In the genomic region with DNA sequence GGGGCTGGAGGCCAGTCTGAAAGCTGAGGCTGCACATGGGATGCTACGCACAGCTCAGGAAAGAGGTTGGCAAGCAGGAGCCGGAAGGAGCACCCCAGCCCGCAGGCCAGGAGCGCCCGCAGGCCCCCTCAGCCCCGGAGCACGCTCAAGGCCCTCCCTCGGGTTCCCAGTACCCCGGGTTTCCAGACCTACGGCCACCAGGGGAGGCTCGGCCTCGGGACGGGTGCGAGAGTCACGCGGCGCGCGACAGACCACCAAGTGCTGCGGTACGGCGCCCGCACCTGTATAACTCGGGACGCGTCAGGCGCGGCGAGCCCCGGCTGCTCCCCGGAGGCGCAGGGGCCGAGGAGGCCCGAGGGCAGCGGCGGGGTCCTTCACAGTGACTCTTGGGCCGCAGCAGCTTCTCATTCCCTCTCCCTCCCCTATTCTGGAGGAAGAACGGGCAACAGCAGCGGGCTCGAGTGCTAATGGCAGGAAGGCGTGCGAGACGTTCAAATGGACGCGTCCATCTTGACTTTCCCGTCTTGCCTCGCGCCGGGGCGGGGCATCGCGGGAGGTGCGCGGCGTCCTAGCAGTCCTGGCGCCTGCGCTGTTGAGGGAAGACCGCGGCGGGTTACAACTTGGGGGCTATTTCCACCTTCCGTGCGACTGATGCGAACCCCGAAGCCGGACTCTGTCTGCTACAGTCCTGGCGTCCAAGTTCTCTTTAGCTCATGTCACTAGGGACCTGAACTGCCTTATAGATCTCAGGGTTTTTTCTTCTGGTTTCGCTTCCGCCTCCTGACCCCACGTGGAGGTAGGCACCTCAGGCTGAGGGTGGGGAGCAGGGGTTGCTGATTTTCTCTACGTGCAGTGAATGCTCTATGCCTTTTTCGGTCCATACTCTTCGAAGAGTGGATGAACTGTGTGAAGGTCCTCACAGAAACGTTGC, we compare ENCODE assay signal across 8 cellular contexts. TPM values are rescaled to one million over a fixed set of nuclear protein-coding genes. Genes with fewer than 3 reads are reported as not detected.
A peak's percentile ranks its signal among the peaks of the same experiment; 100 is the strongest.
DNase-seq lines count a peak whose midpoint lies in the region; ATAC-seq and TF ChIP-seq lines count a peak whose summit lies in the region.

A gene with protein sequence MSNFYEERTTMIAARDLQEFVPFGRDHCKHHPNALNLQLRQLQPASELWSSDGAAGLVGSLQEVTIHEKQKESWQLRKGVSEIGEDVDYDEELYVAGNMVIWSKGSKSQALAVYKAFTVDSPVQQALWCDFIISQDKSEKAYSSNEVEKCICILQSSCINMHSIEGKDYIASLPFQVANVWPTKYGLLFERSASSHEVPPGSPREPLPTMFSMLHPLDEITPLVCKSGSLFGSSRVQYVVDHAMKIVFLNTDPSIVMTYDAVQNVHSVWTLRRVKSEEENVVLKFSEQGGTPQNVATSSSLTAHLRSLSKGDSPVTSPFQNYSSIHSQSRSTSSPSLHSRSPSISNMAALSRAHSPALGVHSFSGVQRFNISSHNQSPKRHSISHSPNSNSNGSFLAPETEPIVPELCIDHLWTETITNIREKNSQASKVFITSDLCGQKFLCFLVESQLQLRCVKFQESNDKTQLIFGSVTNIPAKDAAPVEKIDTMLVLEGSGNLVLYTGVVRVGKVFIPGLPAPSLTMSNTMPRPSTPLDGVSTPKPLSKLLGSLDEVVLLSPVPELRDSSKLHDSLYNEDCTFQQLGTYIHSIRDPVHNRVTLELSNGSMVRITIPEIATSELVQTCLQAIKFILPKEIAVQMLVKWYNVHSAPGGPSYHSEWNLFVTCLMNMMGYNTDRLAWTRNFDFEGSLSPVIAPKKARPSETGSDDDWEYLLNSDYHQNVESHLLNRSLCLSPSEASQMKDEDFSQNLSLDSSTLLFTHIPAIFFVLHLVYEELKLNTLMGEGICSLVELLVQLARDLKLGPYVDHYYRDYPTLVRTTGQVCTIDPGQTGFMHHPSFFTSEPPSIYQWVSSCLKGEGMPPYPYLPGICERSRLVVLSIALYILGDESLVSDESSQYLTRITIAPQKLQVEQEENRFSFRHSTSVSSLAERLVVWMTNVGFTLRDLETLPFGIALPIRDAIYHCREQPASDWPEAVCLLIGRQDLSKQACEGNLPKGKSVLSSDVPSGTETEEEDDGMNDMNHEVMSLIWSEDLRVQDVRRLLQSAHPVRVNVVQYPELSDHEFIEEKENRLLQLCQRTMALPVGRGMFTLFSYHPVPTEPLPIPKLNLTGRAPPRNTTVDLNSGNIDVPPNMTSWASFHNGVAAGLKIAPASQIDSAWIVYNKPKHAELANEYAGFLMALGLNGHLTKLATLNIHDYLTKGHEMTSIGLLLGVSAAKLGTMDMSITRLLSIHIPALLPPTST (N-terminal part only) (minus strand): TSS at position 533 of the 931 bp plus-strand sequence. CDS start 3,368 bp downstream, outside the sequence.

- H3K27ac ChIP-seq in muscle layer of duodenum (ENCODE audit: low read length), result peak within 1 kb of the TSS; percentile 88

- peak within 1 kb of the TSS; percentile 94 to 100 for H3K4me3 ChIP-seq in muscle layer of duodenum (ENCODE audit: low read depth in 1 of 2, low read length in 2 of 2)

- DNase-seq in DMS153 (lab: John Stamatoyannopoulos, UW), result peak; percentile 69
- peak; percentile 76 for DNase-seq in HuH-7 (ENCODE audit: low spot score)
- peak; percentile 84 for DNase-seq in activated T-cell treated with anti-CD3 and anti-CD28 coated beads, Interleukin-2, amount 50 U/mL, for 1 hour
- DNase-seq in stimulated activated CD8-positive, alpha-beta memory T cell treated with anti-CD3 and anti-CD28 coated beads, Interleukin-7, amount 100 ng/mL, for 24 hours (ENCODE audit: low read depth), result peak; percentile 76

- H3K9me3 ChIP-seq in muscle layer of duodenum (ENCODE audit: control insufficient read depth in 1 of 2, low read length in 2 of 2), result no peaks in the 10 kb centered on the region

- ATAC-seq in GM21526 (IDR thresholded peaks at IDR 0.05; ENCODE audit: low FRiP score, unreplicated experiment) (peak; percentile 77), esophagus mucosa (peak; percentile 91)

- peaks cover 0 to 3% of the 10 kb centered on the region in 2 donors for H3K36me3 ChIP-seq in muscle layer of duodenum (ENCODE audit: control insufficient read depth in 1 of 2, insufficient read depth in 2 of 2, low read length in 2 of 2)

- H3K4me1 ChIP-seq in muscle layer of duodenum (ENCODE audit: control insufficient read depth in 1 of 2, insufficient read depth in 2 of 2, low read length in 2 of 2), result peaks cover 0 to 14% of the 10 kb centered on the region in 2 donors

- no peaks in the 10 kb centered on the region for H3K27me3 ChIP-seq in muscle layer of duodenum (ENCODE audit: low read depth, low read length)

TF ChIP-seq in PFSK-1, 5 proteins besides CTCF, POLR2A, EP300 and RAD21:
- TF ChIP-seq SIN3A (IDR thresholded peaks at IDR 0.05; ENCODE audit: borderline replicate concordance, insufficient read depth, low read length), result peak; percentile 69; the same call in 1 of the 2 replicates
- peak; percentile 96 for TF ChIP-seq TAF1 (IDR thresholded peaks at IDR 0.05; ENCODE audit: borderline replicate concordance, insufficient read depth, low read length)
- TF ChIP-seq POLR2AphosphoS5 (IDR thresholded peaks at IDR 0.05; ENCODE audit: low read depth, low read length), result peak; percentile 97
- TF ChIP-seq, protein P1, sequence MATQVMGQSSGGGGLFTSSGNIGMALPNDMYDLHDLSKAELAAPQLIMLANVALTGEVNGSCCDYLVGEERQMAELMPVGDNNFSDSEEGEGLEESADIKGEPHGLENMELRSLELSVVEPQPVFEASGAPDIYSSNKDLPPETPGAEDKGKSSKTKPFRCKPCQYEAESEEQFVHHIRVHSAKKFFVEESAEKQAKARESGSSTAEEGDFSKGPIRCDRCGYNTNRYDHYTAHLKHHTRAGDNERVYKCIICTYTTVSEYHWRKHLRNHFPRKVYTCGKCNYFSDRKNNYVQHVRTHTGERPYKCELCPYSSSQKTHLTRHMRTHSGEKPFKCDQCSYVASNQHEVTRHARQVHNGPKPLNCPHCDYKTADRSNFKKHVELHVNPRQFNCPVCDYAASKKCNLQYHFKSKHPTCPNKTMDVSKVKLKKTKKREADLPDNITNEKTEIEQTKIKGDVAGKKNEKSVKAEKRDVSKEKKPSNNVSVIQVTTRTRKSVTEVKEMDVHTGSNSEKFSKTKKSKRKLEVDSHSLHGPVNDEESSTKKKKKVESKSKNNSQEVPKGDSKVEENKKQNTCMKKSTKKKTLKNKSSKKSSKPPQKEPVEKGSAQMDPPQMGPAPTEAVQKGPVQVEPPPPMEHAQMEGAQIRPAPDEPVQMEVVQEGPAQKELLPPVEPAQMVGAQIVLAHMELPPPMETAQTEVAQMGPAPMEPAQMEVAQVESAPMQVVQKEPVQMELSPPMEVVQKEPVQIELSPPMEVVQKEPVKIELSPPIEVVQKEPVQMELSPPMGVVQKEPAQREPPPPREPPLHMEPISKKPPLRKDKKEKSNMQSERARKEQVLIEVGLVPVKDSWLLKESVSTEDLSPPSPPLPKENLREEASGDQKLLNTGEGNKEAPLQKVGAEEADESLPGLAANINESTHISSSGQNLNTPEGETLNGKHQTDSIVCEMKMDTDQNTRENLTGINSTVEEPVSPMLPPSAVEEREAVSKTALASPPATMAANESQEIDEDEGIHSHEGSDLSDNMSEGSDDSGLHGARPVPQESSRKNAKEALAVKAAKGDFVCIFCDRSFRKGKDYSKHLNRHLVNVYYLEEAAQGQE (IDR thresholded peaks at IDR 0.05; ENCODE audit: insufficient read depth in 1 of 2, low read depth in 2 of 2, low read length in 2 of 2), result peak; percentile 9 to 54; a peak in 2 of 4 replicates
- TF ChIP-seq FOXP2 (optimal IDR thresholded peaks at IDR 0.05; ENCODE audit: borderline replicate concordance, extremely low read depth, extremely low read length, insufficient read depth), result peak; percentile 50

RNA-seq across cellular contexts. Expression of the gene that starts here (rescaled TPM):
- polyA plus RNA-seq in PFSK-1 (2012; ENCODE audit: insufficient read length, low read depth), result 27.4 TPM
- total RNA-seq in esophagus mucosa, result 30.4 TPM

Comparison
In these comparisons a context has a peak if more than half of its experiments do, and no peak if none do; other contexts are left out.
1. Peak in every context shown above with its lines: DNase-seq, ATAC-seq, H3K4me3 ChIP-seq and H3K27ac ChIP-seq.